ENCODE assay signal across 37 cellular contexts in genomic region chr22:19740586-19740985, GRCh38. TPM values are rescaled to one million over a fixed set of nuclear protein-coding genes. Genes with fewer than 3 reads are reported as not detected.
"Had no signal": no experiment of that assay in that cellular context is flagged by ENCODE, and none has a peak within 500 bp of the region (broad histone marks: within the 10 kb centered on the region; RNA-seq: fewer than 3 reads in every experiment).

No MANE protein-coding gene starts in this region.

- ATAC-seq: activated naive CD4-positive, alpha-beta T cell treated with anti-CD3 and anti-CD28 coated beads, Interleukin-2, amount 50 U/mL, for 72 hours; activated naive CD8-positive, alpha-beta T cell treated with anti-CD3 and anti-CD28 coated beads, Interleukin-2, amount 50 U/mL, for 24 hours; activated T-cell treated with anti-CD3 and anti-CD28 coated beads, Interleukin-2, amount 50 U/mL, for 4 hours; activated T-cell treated with anti-CD3 and anti-CD28 coated beads, Interleukin-2, amount 50 U/mL, for 72 hours; activated T-helper 17 cell treated with anti-CD3 and anti-CD28 coated beads, Interleukin-2, amount 50 U/mL, for 72 hours; body of pancreas had no signal

- DNase-seq: activated effector memory CD4-positive, alpha-beta T cell treated with anti-CD3 and anti-CD28 coated beads, Interleukin-2, amount 50 U/mL, for 16 hours; activated effector memory CD4-positive, alpha-beta T cell treated with Interleukin-2 at 50 U/mL for 16 hours; activated gamma-delta T cell; activated gamma-delta T cell treated with Interleukin-2 at 50 U/mL for 16 hours; activated naive CD4-positive, alpha-beta T cell; activated naive CD4-positive, alpha-beta T cell treated with anti-CD3 and anti-CD28 coated beads for 36 hours; activated naive CD4-positive, alpha-beta T cell treated with anti-CD3 and anti-CD28 coated beads, Interleukin-2, amount 10 ng/mL, durations not matched to agents 7 days and 5 days; activated naive CD4-positive, alpha-beta T cell treated with anti-CD3 and anti-CD28 coated beads, Interleukin-2, amount 50 U/mL, for 16 hours; activated naive CD4-positive, alpha-beta T cell treated with Interleukin-2 at 50 U/mL for 16 hours; activated naive CD8-positive, alpha-beta T cell treated with anti-CD3 and anti-CD28 coated beads for 36 hours; activated naive CD8-positive, alpha-beta T cell treated with anti-CD3 and anti-CD28 coated beads, Interleukin-2, amount 10 ng/mL, durations not matched to agents 7 days and 5 days; activated naive CD8-positive, alpha-beta T cell treated with anti-CD3 and anti-CD28 coated beads, Interleukin-2, amount 50 U/mL, for 24 hours; activated T-cell treated with anti-CD3 and anti-CD28 coated beads, Interleukin-2, amount 50 U/mL, for 1 hour; activated T-cell treated with anti-CD3 and anti-CD28 coated beads, Interleukin-2, amount 50 U/mL, for 24 hours; activated T-cell treated with anti-CD3 and anti-CD28 coated beads, Interleukin-2, amount 50 U/mL, for 4 hours; activated T-cell treated with anti-CD3 and anti-CD28 coated beads, Interleukin-2, amount 50 U/mL, for 48 hours; activated T-cell treated with anti-CD3 and anti-CD28 coated beads, Interleukin-2, amount 50 U/mL, for 72 hours; adrenal gland; amniotic stem cell; amygdala; anterior cingulate cortex; aorta; body of pancreas; brain microvascular endothelial cell; caudate nucleus; central memory CD4-positive, alpha-beta T cell; cerebellar nuclear complex had no signal

- H3K9me3 ChIP-seq: adrenal gland, ascending aorta, body of pancreas, breast epithelium had no signal

- H3K36me3 ChIP-seq: adrenal gland, ascending aorta, brain microvascular endothelial cell, breast epithelium, cardiac muscle cell had no signal

- FAIRE-seq: astrocyte, bronchial epithelial cell had no signal

- H3K4me3 ChIP-seq: adrenal gland, ascending aorta, body of pancreas, breast epithelium, cardiac muscle cell had no signal

- H3K4me1 ChIP-seq: adrenal gland, ascending aorta, body of pancreas, breast epithelium had no signal

- H3K27ac ChIP-seq: adrenal gland, ascending aorta, body of pancreas, brain microvascular endothelial cell, breast epithelium, cardiac muscle cell had no signal

- H3K27me3 ChIP-seq: adrenal gland, ascending aorta, body of pancreas, brain microvascular endothelial cell, breast epithelium, cardiac muscle cell had no signal

RNA-seq across cellular contexts. Expression of gene GP1BB, which starts 17.2 kb away (rescaled TPM):
- total RNA-seq: activated naive CD4-positive, alpha-beta T cell treated with anti-CD3 and anti-CD28 coated beads for 36 hours; activated naive CD4-positive, alpha-beta T cell treated with anti-CD3 and anti-CD28 coated beads, Interleukin-2, amount 50 U/mL, for 72 hours; activated naive CD8-positive, alpha-beta T cell treated with anti-CD3 and anti-CD28 coated beads for 36 hours; activated naive CD8-positive, alpha-beta T cell treated with anti-CD3 and anti-CD28 coated beads, Interleukin-2, amount 10 ng/mL, durations not matched to agents 7 days and 5 days; activated T-helper 1 cell treated with anti-CD3 and anti-CD28 coated beads, Interleukin-12 subunit alpha, Interleukin-12 subunit beta, Interleukin-2, Interleukin-4 antibody, amounts not matched to agents 30 ng/mL and 10 ng/mL and 1 ng/mL, durations not matched to agents 14 hours and 24 hours and 36 hours; activated T-helper 17 cell treated with anti-CD3 and anti-CD28 coated beads, Interleukin-2, amount 50 U/mL, for 72 hours; activated T-helper 2 cell treated with anti-CD3 and anti-CD28 coated beads, Interferon-gamma antibody, Interleukin-2, Interleukin-4, amounts not matched to agents 10 μg/mL and 5 μg/mL and 100 μg/mL, durations not matched to agents 14 hours and 24 hours and 36 hours; bronchial epithelial cell had no signal

RNA-seq across cellular contexts. Expression of gene TBX1, which starts 20.0 kb away (rescaled TPM):
- total RNA-seq: activated naive CD4-positive, alpha-beta T cell treated with anti-CD3 and anti-CD28 coated beads for 36 hours; activated naive CD4-positive, alpha-beta T cell treated with anti-CD3 and anti-CD28 coated beads, Interleukin-2, amount 50 U/mL, for 72 hours; activated naive CD8-positive, alpha-beta T cell treated with anti-CD3 and anti-CD28 coated beads for 36 hours; activated T-cell treated with anti-CD3 and anti-CD28 coated beads, Interleukin-2, amount 50 U/mL, for 4 hours; activated T-helper 17 cell treated with anti-CD3 and anti-CD28 coated beads, Interleukin-2, amount 50 U/mL, for 72 hours; ascending aorta; chondrocyte had no signal

RNA-seq across cellular contexts. Expression of gene SEPTIN5, which starts 26.3 kb away (rescaled TPM):
- total RNA-seq: activated naive CD8-positive, alpha-beta T cell treated with anti-CD3 and anti-CD28 coated beads, Interleukin-2, amount 10 ng/mL, durations not matched to agents 7 days and 5 days had no signal
